In genomic region chr20:46807998-46808397, GRCh38 we compare ENCODE assay signal across 17 cellular contexts.
DNase-seq lines count a peak whose midpoint lies in the region; TF ChIP-seq lines count a peak whose summit lies in the region.
"Had no signal": no experiment of that assay in that cellular context is flagged by ENCODE, and none has a peak within 500 bp of the region (broad histone marks: within the 10 kb centered on the region; RNA-seq: fewer than 3 reads in every experiment).

No MANE protein-coding gene starts in this region.

- H3K27ac ChIP-seq in C4-2B (peak overlapping the region; percentile 19; the same call in 1 of the 2 replicates), trophoblast cell (ENCODE audit: low read depth, low read length) (no peak overlapping the region)
- H3K27ac ChIP-seq: GM23248, KMS-11, RWPE1 had no signal

- no peaks in the 10 kb centered on the region for H3K36me3 ChIP-seq in trophoblast cell (ENCODE audit: control insufficient read depth in 1 of 2, insufficient read depth in 2 of 2, low read length in 2 of 2)
- H3K36me3 ChIP-seq: HAP-1 had no signal

- DNase-seq in NCI-H1092 (lab: John Stamatoyannopoulos, UW) (peak; percentile 9), NCI-H1092 treated with DMSO at 0.1 percent for 48 hours (lab: John Stamatoyannopoulos, UW) (no peak), NCI-H69 (lab: John Stamatoyannopoulos, UW) (peak; percentile 87), trophoblast cell (peak; percentile 44 to 57), posterior cingulate gyrus (no peak)
- no peak for DNase-seq in stimulated activated CD4-positive, alpha-beta T cell treated with anti-CD3 and anti-CD28 coated beads, Interleukin-12 subunit alpha, Interleukin-12 subunit beta, amount 100 ng/mL, for 4 hours
- DNase-seq: 8988T; CD4-positive, alpha-beta T cell; GM23248; NCI-H1048; NCI-H524; SHP77; T-cell had no signal

- no peak overlapping the region for H2BK5ac ChIP-seq in trophoblast cell (ENCODE audit: low read depth, low read length, poor library complexity)

- H3K4me1 ChIP-seq in trophoblast cell (ENCODE audit: control insufficient read depth in 1 of 2, insufficient read depth in 2 of 2, low read length in 2 of 2) = peaks cover 0 to 10% of the 10 kb centered on the region in 2 experiments
- H3K4me1 ChIP-seq: HAP-1 had no signal

- H2AK5ac ChIP-seq in trophoblast cell (ENCODE audit: low read length) = no peak overlapping the region

- H3K18ac ChIP-seq in trophoblast cell (ENCODE audit: low read length) = no peak overlapping the region

- H3K23ac ChIP-seq in trophoblast cell (ENCODE audit: low read length) = no peak overlapping the region

- H3K9ac ChIP-seq in trophoblast cell (ENCODE audit: low read length) = no peak overlapping the region
- H3K9ac ChIP-seq: GM23248, KMS-11 had no signal

- no peaks in the 10 kb centered on the region for H3K27me3 ChIP-seq in trophoblast cell (ENCODE audit: insufficient read depth, low read length)

- peaks cover 2% of the 10 kb centered on the region for H3K79me1 ChIP-seq in trophoblast cell (ENCODE audit: low read length)

- H4K8ac ChIP-seq in trophoblast cell (ENCODE audit: low read depth, low read length) = no peak overlapping the region

- H2BK120ac ChIP-seq in trophoblast cell (ENCODE audit: insufficient read depth, low read length, poor library complexity) = no peak overlapping the region

- no peak overlapping the region for H2BK12ac ChIP-seq in trophoblast cell (ENCODE audit: low read length)

- intact Hi-C loops in posterior cingulate gyrus (cut with DNase I) = no loop called here

- WGBS in trophoblast cell (ENCODE audit: extremely low coverage, insufficient coverage, insufficient read length) = no CpG with 5 or more reads among the region's 6 CpGs

- H3K9me3 ChIP-seq in trophoblast cell (ENCODE audit: insufficient read depth, low read depth, low read length) = no peaks in the 10 kb centered on the region
- H3K9me3 ChIP-seq: HAP-1 had no signal

- no peak overlapping the region for H2AFZ ChIP-seq in trophoblast cell (ENCODE audit: insufficient read depth, low read length, poor library complexity)
- H2AFZ ChIP-seq: GM23248 had no signal

- H4K12ac ChIP-seq in trophoblast cell (ENCODE audit: low read depth, low read length) = no peak overlapping the region

- no peak overlapping the region for H3K4me3 ChIP-seq in trophoblast cell (ENCODE audit: low read depth, low read length)
- H3K4me3 ChIP-seq: GM23248, HAP-1 had no signal

- H4K91ac ChIP-seq in trophoblast cell (ENCODE audit: low read depth, low read length) = no peak overlapping the region

- H3K79me2 ChIP-seq in trophoblast cell (ENCODE audit: control insufficient read depth, insufficient read depth, low read length, poor library complexity) = no peaks in the 10 kb centered on the region

- H3K4me2 ChIP-seq in trophoblast cell (ENCODE audit: low read length) = no peak overlapping the region
- H3K4me2 ChIP-seq: KMS-11 had no signal

- no peak overlapping the region for H3K14ac ChIP-seq in trophoblast cell (ENCODE audit: low read length)

- no peak for TF ChIP-seq CTCF in C4-2B (conservative IDR thresholded peaks at IDR 0.05)

- no peak overlapping the region for H3K4ac ChIP-seq in trophoblast cell (ENCODE audit: low read depth, low read length)

Comparison
In these comparisons a context has a peak if more than half of its experiments do, and no peak if none do; other contexts are left out.
1. DNase-seq: peak in NCI-H1092 (single experiment), NCI-H69 (single experiment) and trophoblast cell (2 of 2); none in NCI-H1092 treated with DMSO at 0.1 percent for 48 hours (single experiment), stimulated activated CD4-positive, alpha-beta T cell treated with anti-CD3 and anti-CD28 coated beads, Interleukin-12 subunit alpha, Interleukin-12 subunit beta, amount 100 ng/mL, for 4 hours (single experiment) and posterior cingulate gyrus (0 of 10).